Comparison of ENCODE assay signal across 1 cellular context in the genomic region with DNA sequence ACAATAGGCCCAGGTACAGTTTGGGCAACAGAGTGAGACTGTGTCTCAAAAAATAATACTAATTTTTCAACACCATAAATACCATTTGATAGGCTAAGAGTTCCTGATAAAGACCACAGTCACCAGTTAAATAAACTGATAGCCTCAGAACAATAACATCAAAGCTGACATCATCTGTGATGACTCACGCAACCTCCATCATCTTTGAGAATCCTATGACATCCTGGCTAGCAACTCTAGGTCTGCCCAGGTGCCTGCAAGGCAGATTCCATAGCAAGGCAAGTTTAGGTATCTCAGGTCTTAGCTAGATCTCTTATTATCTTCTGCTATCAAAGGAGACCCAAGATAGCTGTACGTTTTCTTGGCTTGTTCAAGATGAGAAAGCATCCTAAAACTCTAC.
TF ChIP-seq lines count a peak whose summit lies in the region.

No MANE protein-coding gene starts in this region.

TF ChIP-seq in HEK293, 187 proteins besides CTCF, POLR2A, EP300 and RAD21 (continued from another document):
- peak; percentile 41; the same call in 1 of the 2 replicates for TF ChIP-seq ZNF600 (tag by site-specific recombination; IDR thresholded peaks at IDR 0.05)
- no peak for TF ChIP-seq ZNF654 (tag by site-specific recombination; IDR thresholded peaks at IDR 0.05; ENCODE audit: low read depth)
- TF ChIP-seq, protein P1, sequence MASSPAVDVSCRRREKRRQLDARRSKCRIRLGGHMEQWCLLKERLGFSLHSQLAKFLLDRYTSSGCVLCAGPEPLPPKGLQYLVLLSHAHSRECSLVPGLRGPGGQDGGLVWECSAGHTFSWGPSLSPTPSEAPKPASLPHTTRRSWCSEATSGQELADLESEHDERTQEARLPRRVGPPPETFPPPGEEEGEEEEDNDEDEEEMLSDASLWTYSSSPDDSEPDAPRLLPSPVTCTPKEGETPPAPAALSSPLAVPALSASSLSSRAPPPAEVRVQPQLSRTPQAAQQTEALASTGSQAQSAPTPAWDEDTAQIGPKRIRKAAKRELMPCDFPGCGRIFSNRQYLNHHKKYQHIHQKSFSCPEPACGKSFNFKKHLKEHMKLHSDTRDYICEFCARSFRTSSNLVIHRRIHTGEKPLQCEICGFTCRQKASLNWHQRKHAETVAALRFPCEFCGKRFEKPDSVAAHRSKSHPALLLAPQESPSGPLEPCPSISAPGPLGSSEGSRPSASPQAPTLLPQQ (tag by site-specific recombination; IDR thresholded peaks at IDR 0.05) = 0 out of 2 replicates have a peak, but pooled peaks have one; percentile 30
- TF ChIP-seq ZNF184 (tag by site-specific recombination; IDR thresholded peaks at IDR 0.05) = peak; percentile 89
- TF ChIP-seq ZNF324 (tag by site-specific recombination; IDR thresholded peaks at IDR 0.05) = 0 out of 2 replicates have a peak, but pooled peaks have one; percentile 34
- no peak for TF ChIP-seq GLI2 (tag by site-specific recombination; IDR thresholded peaks at IDR 0.05; ENCODE audit: borderline replicate concordance, low read depth)
- TF ChIP-seq, protein P2, sequence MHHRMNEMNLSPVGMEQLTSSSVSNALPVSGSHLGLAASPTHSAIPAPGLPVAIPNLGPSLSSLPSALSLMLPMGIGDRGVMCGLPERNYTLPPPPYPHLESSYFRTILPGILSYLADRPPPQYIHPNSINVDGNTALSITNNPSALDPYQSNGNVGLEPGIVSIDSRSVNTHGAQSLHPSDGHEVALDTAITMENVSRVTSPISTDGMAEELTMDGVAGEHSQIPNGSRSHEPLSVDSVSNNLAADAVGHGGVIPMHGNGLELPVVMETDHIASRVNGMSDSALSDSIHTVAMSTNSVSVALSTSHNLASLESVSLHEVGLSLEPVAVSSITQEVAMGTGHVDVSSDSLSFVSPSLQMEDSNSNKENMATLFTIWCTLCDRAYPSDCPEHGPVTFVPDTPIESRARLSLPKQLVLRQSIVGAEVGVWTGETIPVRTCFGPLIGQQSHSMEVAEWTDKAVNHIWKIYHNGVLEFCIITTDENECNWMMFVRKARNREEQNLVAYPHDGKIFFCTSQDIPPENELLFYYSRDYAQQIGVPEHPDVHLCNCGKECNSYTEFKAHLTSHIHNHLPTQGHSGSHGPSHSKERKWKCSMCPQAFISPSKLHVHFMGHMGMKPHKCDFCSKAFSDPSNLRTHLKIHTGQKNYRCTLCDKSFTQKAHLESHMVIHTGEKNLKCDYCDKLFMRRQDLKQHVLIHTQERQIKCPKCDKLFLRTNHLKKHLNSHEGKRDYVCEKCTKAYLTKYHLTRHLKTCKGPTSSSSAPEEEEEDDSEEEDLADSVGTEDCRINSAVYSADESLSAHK (tag by site-specific recombination; IDR thresholded peaks at IDR 0.05) = no peak
- TF ChIP-seq KLF8 (tag by site-specific recombination; IDR thresholded peaks at IDR 0.05) = 0 out of 2 replicates have a peak, but pooled peaks have one; percentile 58
- 0 out of 2 replicates have a peak, but pooled peaks have one; percentile 27 for TF ChIP-seq SP7 (tag by site-specific recombination; IDR thresholded peaks at IDR 0.05)
- peak; percentile 66; the same call in 1 of the 2 replicates for TF ChIP-seq ZEB2 (tag by site-specific recombination; IDR thresholded peaks at IDR 0.05)
- 0 out of 2 replicates have a peak, but pooled peaks have one; percentile 27 for TF ChIP-seq ZXDB (tag by site-specific recombination; IDR thresholded peaks at IDR 0.05)
- TF ChIP-seq ZNF837 (tag by site-specific recombination; IDR thresholded peaks at IDR 0.05) = no peak
- TF ChIP-seq ZNF629 (tag by site-specific recombination; IDR thresholded peaks at IDR 0.05) = peak; percentile 89
- TF ChIP-seq ZNF664 (tag by site-specific recombination; IDR thresholded peaks at IDR 0.05) = 0 out of 2 replicates have a peak, but pooled peaks have one; percentile 16
- TF ChIP-seq ZNF391 (tag by site-specific recombination; IDR thresholded peaks at IDR 0.05; ENCODE audit: borderline replicate concordance, low read depth) = 0 out of 2 replicates have a peak, but pooled peaks have one; percentile 28
- TF ChIP-seq, protein P3, sequence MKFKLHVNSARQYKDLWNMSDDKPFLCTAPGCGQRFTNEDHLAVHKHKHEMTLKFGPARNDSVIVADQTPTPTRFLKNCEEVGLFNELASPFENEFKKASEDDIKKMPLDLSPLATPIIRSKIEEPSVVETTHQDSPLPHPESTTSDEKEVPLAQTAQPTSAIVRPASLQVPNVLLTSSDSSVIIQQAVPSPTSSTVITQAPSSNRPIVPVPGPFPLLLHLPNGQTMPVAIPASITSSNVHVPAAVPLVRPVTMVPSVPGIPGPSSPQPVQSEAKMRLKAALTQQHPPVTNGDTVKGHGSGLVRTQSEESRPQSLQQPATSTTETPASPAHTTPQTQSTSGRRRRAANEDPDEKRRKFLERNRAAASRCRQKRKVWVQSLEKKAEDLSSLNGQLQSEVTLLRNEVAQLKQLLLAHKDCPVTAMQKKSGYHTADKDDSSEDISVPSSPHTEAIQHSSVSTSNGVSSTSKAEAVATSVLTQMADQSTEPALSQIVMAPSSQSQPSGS (tag by site-specific recombination; IDR thresholded peaks at IDR 0.05; ENCODE audit: low read depth) = 0 out of 2 replicates have a peak, but pooled peaks have one; percentile 30
